1 cellular context compared by ENCODE assay signal in the genomic region with DNA sequence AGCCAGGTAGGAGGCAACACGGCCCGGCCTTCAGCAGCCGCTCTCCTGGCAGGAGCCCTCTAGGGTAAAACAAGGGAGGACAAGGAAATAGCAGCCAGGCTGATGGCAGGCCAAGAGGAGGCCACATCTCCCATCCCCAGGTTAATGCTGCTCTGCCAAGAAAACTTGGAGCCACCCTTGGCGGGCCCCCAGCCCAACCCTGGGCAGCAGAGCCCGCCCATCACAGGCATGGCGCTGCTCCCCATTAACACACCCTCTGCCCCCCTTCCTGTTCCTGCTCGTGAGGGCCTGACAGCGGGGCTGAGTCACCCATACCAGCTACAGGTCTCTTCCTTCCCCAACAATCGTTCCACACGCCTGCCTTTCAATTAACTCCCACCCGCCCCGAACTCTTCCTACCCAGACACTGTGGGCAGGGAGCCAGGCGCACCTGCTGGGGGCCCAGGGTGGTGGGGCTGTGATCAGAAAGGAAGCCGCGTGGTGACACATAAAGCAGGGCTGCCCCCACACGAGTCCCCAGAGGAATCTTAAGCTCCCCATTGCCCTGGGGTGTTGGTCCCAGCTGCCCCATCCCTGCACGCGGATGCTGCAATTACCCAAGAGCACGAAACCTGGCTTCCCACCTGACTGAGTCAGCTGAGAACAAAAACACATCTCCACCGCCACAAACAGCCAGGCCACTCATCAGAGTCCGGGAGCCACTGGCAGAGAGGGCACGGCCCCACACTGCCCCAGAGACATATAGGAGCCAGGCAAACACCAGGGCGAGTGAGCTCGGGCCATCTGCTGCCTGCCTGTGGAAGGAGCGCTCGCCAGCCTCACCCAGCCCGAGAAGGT.
A peak's percentile ranks its signal among the peaks of the same experiment; 100 is the strongest.
TF ChIP-seq lines count a peak whose summit lies in the region.

A gene with protein sequence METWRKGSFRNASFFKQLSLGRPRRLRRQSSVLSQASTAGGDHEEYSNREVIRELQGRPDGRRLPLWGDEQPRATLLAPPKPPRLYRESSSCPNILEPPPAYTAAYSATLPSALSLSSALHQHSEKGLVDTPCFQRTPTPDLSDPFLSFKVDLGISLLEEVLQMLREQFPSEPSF (plus strand): TSS at position 671 of the 837 bp plus-strand sequence. CDS start 516 bp downstream, outside the sequence.

TF ChIP-seq in HEK293, 187 proteins besides CTCF, POLR2A, EP300 and RAD21 (continued from another document):
- TF ChIP-seq, protein P1, sequence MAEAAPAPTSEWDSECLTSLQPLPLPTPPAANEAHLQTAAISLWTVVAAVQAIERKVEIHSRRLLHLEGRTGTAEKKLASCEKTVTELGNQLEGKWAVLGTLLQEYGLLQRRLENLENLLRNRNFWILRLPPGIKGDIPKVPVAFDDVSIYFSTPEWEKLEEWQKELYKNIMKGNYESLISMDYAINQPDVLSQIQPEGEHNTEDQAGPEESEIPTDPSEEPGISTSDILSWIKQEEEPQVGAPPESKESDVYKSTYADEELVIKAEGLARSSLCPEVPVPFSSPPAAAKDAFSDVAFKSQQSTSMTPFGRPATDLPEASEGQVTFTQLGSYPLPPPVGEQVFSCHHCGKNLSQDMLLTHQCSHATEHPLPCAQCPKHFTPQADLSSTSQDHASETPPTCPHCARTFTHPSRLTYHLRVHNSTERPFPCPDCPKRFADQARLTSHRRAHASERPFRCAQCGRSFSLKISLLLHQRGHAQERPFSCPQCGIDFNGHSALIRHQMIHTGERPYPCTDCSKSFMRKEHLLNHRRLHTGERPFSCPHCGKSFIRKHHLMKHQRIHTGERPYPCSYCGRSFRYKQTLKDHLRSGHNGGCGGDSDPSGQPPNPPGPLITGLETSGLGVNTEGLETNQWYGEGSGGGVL (tag by site-specific recombination; IDR thresholded peaks at IDR 0.05): peak; percentile 88
- 0 out of 2 replicates have a peak, but pooled peaks have one; percentile 46 for TF ChIP-seq ZSCAN23 (tag by site-specific recombination; IDR thresholded peaks at IDR 0.05)
- no peak for TF ChIP-seq ZNF211 (tag by site-specific recombination; IDR thresholded peaks at IDR 0.05; ENCODE audit: low read depth)
